23 cellular contexts compared by ENCODE assay signal in the genomic region with DNA sequence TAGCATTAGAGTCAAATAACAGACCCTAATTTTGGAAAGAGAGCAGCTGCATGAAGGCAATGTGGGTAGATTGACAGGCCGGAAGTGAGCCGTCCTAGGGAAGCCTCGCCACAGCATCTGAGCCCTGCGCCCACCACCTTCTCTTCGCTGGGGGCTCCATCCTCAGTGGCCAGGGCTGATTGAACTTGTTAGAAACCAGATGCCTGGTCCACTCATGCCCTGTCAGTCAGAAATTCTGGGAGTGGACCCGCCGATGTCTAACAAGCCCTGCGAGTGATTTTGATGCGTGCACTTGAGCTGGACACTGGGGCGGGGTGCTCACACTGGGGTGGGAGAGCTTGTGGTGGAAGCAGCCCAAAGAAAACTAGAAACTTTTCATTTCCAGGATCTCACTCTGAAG.
"Had no signal": no experiment of that assay in that cellular context is flagged by ENCODE, and none has a peak within 500 bp of the region (broad histone marks: within the 10 kb centered on the region; RNA-seq: fewer than 3 reads in every experiment).

No MANE protein-coding gene starts in this region.

- H3K27ac Mint-ChIP-seq: activated CD4-positive, alpha-beta memory T cell treated with anti-CD3 and anti-CD28 coated beads for 36 hours; activated CD4-positive, alpha-beta T cell treated with anti-CD3 and anti-CD28 coated beads, Interleukin-2, amount 10 ng/mL, durations not matched to agents 24 days and 14 days; activated naive CD4-positive, alpha-beta T cell treated with anti-CD3 and anti-CD28 coated beads, Interleukin-2, amount 10 ng/mL, durations not matched to agents 7 days and 5 days; activated naive CD8-positive, alpha-beta T cell treated with anti-CD3 and anti-CD28 coated beads, Interleukin-2, amount 10 ng/mL, durations not matched to agents 7 days and 5 days; activated T-cell treated with anti-CD3 and anti-CD28 coated beads, Interleukin-2, amount 50 U/mL, for 24 hours; T-helper 1 cell treated with Interleukin-12 subunit alpha and Interleukin-12 subunit beta and Interleukin-4 antibody, amounts not matched to agents 30 μg/mL and 1 μg/mL, for 36 hours had no signal

- H3K4me1 ChIP-seq: esophagus squamous epithelium, heart right ventricle, left ventricle myocardium inferior, spleen, suprapubic skin, tibial nerve had no signal

- DNase-seq: activated CD4-positive, alpha-beta memory T cell treated with anti-CD3 and anti-CD28 coated beads for 36 hours; activated CD4-positive, alpha-beta T cell treated with anti-CD3 and anti-CD28 coated beads, Interleukin-2, amount 10 ng/mL, durations not matched to agents 24 days and 14 days; activated CD4-positive, CD25-positive, alpha-beta regulatory T cell treated with anti-CD3 and anti-CD28 coated beads, Interleukin-2, amount 50 U/mL, for 72 hours; activated CD8-positive, alpha-beta memory T cell treated with anti-CD3 and anti-CD28 coated beads, Interleukin-2, amount 50 U/mL, for 48 hours; activated gamma-delta T cell; activated naive CD4-positive, alpha-beta T cell treated with anti-CD3 and anti-CD28 coated beads, Interleukin-2, amount 10 ng/mL, durations not matched to agents 7 days and 5 days; activated naive CD8-positive, alpha-beta T cell treated with anti-CD3 and anti-CD28 coated beads, Interleukin-2, amount 10 ng/mL, durations not matched to agents 7 days and 5 days; activated T-cell treated with anti-CD3 and anti-CD28 coated beads, Interleukin-2, amount 50 U/mL, for 24 hours; central memory CD4-positive, alpha-beta T cell; esophagus squamous epithelium; foreskin melanocyte; heart right ventricle; left ventricle myocardium inferior; mucosa of descending colon; right cardiac atrium; spleen; stimulated activated naive CD4-positive, alpha-beta T cell; T1000; WERI-Rb-1 had no signal

- H3K4me1 Mint-ChIP-seq: activated CD4-positive, alpha-beta T cell treated with anti-CD3 and anti-CD28 coated beads, Interleukin-2, amount 10 ng/mL, durations not matched to agents 24 days and 14 days; activated naive CD4-positive, alpha-beta T cell treated with anti-CD3 and anti-CD28 coated beads, Interleukin-2, amount 10 ng/mL, durations not matched to agents 7 days and 5 days; activated naive CD8-positive, alpha-beta T cell treated with anti-CD3 and anti-CD28 coated beads, Interleukin-2, amount 10 ng/mL, durations not matched to agents 7 days and 5 days had no signal

- H3K27ac ChIP-seq: esophagus squamous epithelium, heart right ventricle, left ventricle myocardium inferior, spleen, suprapubic skin, tibial nerve had no signal

- H3K36me3 ChIP-seq: esophagus squamous epithelium, heart right ventricle, left ventricle myocardium inferior, spleen, suprapubic skin, tibial nerve, WERI-Rb-1 had no signal

- H3K36me3 Mint-ChIP-seq: activated CD4-positive, alpha-beta memory T cell treated with anti-CD3 and anti-CD28 coated beads for 36 hours; activated naive CD4-positive, alpha-beta T cell treated with anti-CD3 and anti-CD28 coated beads, Interleukin-2, amount 10 ng/mL, durations not matched to agents 7 days and 5 days; activated naive CD8-positive, alpha-beta T cell treated with anti-CD3 and anti-CD28 coated beads, Interleukin-2, amount 10 ng/mL, durations not matched to agents 7 days and 5 days had no signal

- H3K27me3 ChIP-seq: esophagus squamous epithelium, tibial nerve had no signal

- H3K4me3 Mint-ChIP-seq: activated CD4-positive, alpha-beta memory T cell treated with anti-CD3 and anti-CD28 coated beads for 36 hours; activated CD4-positive, alpha-beta T cell treated with anti-CD3 and anti-CD28 coated beads, Interleukin-2, amount 10 ng/mL, durations not matched to agents 24 days and 14 days; activated naive CD4-positive, alpha-beta T cell treated with anti-CD3 and anti-CD28 coated beads, Interleukin-2, amount 10 ng/mL, durations not matched to agents 7 days and 5 days; activated naive CD8-positive, alpha-beta T cell treated with anti-CD3 and anti-CD28 coated beads, Interleukin-2, amount 10 ng/mL, durations not matched to agents 7 days and 5 days; activated T-cell treated with anti-CD3 and anti-CD28 coated beads, Interleukin-2, amount 50 U/mL, for 24 hours; T-helper 1 cell treated with Interleukin-12 subunit alpha and Interleukin-12 subunit beta and Interleukin-4 antibody, amounts not matched to agents 30 μg/mL and 1 μg/mL, for 36 hours had no signal

- H3K9me3 Mint-ChIP-seq: activated CD4-positive, alpha-beta T cell treated with anti-CD3 and anti-CD28 coated beads, Interleukin-2, amount 10 ng/mL, durations not matched to agents 24 days and 14 days; activated naive CD8-positive, alpha-beta T cell treated with anti-CD3 and anti-CD28 coated beads, Interleukin-2, amount 10 ng/mL, durations not matched to agents 7 days and 5 days; activated T-cell treated with anti-CD3 and anti-CD28 coated beads, Interleukin-2, amount 50 U/mL, for 24 hours had no signal

- H3K9me3 ChIP-seq: esophagus squamous epithelium, heart right ventricle, left ventricle myocardium inferior, mucosa of descending colon, suprapubic skin, tibial nerve had no signal

- H3K27me3 Mint-ChIP-seq: activated CD4-positive, alpha-beta T cell treated with anti-CD3 and anti-CD28 coated beads, Interleukin-2, amount 10 ng/mL, durations not matched to agents 24 days and 14 days; activated naive CD8-positive, alpha-beta T cell treated with anti-CD3 and anti-CD28 coated beads, Interleukin-2, amount 10 ng/mL, durations not matched to agents 7 days and 5 days had no signal

- ATAC-seq: heart right ventricle, mucosa of descending colon, right cardiac atrium had no signal

- H3K4me3 ChIP-seq: esophagus squamous epithelium, heart right ventricle, left ventricle myocardium inferior, lung, mucosa of descending colon, spleen, suprapubic skin, tibial nerve had no signal
